ENCODE assay signal across 1 cellular context in the genomic region with DNA sequence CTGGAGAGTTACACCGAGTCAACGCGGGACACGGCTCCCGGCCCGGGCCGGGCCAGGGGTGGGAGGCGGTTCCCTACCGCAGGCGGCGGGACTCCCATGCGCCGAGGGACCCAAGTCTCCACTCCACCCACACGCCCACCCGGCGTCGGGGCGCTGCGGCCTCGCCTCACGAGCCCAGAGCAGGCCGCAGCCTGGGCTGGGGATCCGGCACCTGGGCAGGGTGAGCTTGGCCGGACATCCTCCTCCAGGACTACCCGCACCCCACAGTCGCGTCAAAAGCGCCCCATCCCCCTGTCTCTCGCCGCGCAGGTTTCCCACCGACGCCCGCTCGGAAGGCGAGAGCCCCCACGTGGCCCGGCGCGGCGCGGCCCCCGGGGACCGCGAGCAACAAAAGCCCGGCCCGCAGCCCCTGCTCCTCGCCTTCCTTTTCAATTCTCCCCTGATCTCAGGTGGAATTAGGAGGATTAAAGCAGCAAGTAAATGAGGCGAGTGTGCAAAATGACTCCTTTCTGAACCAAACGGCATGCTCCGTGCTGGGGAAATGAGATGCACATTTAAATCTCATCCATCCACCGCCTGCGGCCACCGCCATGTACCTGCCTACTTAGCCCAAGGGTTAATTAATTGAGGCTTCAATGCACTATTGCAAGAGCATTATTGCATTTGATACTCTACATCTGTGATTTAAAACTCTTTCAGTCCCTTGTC.
TF ChIP-seq lines count a peak whose summit lies in the region.

No MANE protein-coding gene starts in this region.

TF ChIP-seq in SK-N-SH, 30 proteins besides CTCF, POLR2A, EP300 and RAD21 (continued from another document):
- TF ChIP-seq IRF3 (IDR thresholded peaks at IDR 0.05; ENCODE audit: low read depth, low read length): no peak
- no peak for TF ChIP-seq NRF1 (IDR thresholded peaks at IDR 0.05; ENCODE audit: low read depth, low read length)
- TF ChIP-seq RCOR1 (IDR thresholded peaks at IDR 0.05; ENCODE audit: low read length): no peak
- TF ChIP-seq, protein P1, sequence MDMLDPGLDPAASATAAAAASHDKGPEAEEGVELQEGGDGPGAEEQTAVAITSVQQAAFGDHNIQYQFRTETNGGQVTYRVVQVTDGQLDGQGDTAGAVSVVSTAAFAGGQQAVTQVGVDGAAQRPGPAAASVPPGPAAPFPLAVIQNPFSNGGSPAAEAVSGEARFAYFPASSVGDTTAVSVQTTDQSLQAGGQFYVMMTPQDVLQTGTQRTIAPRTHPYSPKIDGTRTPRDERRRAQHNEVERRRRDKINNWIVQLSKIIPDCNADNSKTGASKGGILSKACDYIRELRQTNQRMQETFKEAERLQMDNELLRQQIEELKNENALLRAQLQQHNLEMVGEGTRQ (IDR thresholded peaks at IDR 0.05; ENCODE audit: borderline replicate concordance, low read depth, low read length): no peak
- no peak for TF ChIP-seq RFX5 (IDR thresholded peaks at IDR 0.05; ENCODE audit: low read length)
- TF ChIP-seq TCF12 (IDR thresholded peaks at IDR 0.05): no peak
